In the genomic region with DNA sequence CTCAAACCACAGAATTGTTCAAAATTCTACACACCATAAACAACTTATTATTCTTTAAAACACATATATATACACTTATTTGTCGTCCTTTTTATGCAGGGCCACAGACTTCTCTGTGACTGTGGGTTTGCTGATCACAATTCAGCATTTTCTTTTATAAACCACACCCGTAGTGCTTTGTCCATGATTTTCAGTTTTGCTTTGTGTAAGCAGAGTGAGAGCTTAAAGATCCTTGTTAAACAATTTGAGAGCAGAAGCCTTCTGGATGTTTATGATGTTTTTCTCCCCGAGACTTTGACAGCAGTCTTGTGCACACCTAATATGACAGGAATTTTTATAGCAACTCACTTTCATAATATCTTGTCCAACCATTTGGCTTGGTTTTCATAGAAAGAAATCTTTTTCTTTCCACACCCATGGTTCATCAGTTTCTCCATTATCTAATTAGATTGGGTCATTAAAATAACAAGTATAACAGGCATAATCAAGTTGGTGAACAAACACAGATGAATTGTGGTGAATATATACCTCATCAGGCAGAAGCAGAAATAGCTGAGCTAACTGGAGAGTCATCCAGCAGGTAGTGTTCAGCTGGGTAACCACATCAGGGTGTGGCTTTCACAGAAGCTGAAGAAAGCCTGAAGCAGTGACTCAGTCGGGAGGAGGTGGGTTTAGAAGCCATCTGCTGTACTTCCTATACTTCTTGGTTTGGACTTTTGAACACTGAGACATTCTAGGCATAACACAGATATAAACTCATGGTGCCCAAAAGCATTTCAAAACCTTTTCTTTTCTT, we compare ENCODE assay signal across 8 cellular contexts. TPM values are rescaled to one million over a fixed set of nuclear protein-coding genes. Genes with fewer than 3 reads are reported as not detected.
A peak's percentile ranks its signal among the peaks of the same experiment; 100 is the strongest.
DNase-seq lines count a peak whose midpoint lies in the region; ATAC-seq, FAIRE-seq and TF ChIP-seq lines count a peak whose summit lies in the region.

No MANE protein-coding gene starts in this region.

- POLR2A ChIA-PET in A549 (lab: Yijun Ruan, JAX): no interaction called here
- POLR2A ChIA-PET in activated CD8-positive, alpha-beta T cell treated with anti-CD3 and anti-CD28 coated beads for 36 hours (lab: Charles Lee): no interaction called here

- no peaks in the 10 kb centered on the region for H3K27me3 Mint-ChIP-seq in activated CD8-positive, alpha-beta T cell treated with anti-CD3 and anti-CD28 coated beads for 36 hours

- TF ChIP-seq CTCF in A549 (IDR thresholded peaks at IDR 0.05): no peak
- TF ChIP-seq CTCF in activated CD8-positive, alpha-beta T cell treated with anti-CD3 and anti-CD28 coated beads for 36 hours (IDR thresholded peaks at IDR 0.05): no peak
- TF ChIP-seq CTCF in foreskin keratinocyte (conservative IDR thresholded peaks at IDR 0.05): no peak
- no peak for TF ChIP-seq CTCF in omental fat pad (IDR thresholded peaks at IDR 0.05)

- DNase-seq in A549 (ENCODE audit: low read depth in 1 of 2, low spot score in 1 of 2): peak; percentile 55 to 75
- peak; percentile 84 for DNase-seq in activated CD8-positive, alpha-beta T cell treated with anti-CD3 and anti-CD28 coated beads for 36 hours
- DNase-seq in foreskin keratinocyte: peak; percentile 94 to 97
- peak; percentile 56 for DNase-seq in stimulated activated naive CD4-positive, alpha-beta T cell treated with Interleukin-2 at 50 U/mL for 16 hours (lab: John Stamatoyannopoulos, UW)
- DNase-seq in omental fat pad (ENCODE audit: low spot score): no peak

- no peak for TF ChIP-seq POLR2A in A549 (IDR thresholded peaks at IDR 0.05; ENCODE audit: low read length)

- no peaks in the 10 kb centered on the region for H3K9me3 Mint-ChIP-seq in activated CD8-positive, alpha-beta T cell treated with anti-CD3 and anti-CD28 coated beads for 36 hours

- H3K36me3 Mint-ChIP-seq in activated CD8-positive, alpha-beta T cell treated with anti-CD3 and anti-CD28 coated beads for 36 hours (ENCODE audit: low read depth): peaks cover 65% of the 10 kb centered on the region

- H3K4me3 Mint-ChIP-seq in activated CD8-positive, alpha-beta T cell treated with anti-CD3 and anti-CD28 coated beads for 36 hours: no peak overlapping the region

- H3K27ac Mint-ChIP-seq in activated CD8-positive, alpha-beta T cell treated with anti-CD3 and anti-CD28 coated beads for 36 hours: peak overlapping the region; percentile 76

- H3K27me3 ChIP-seq in foreskin keratinocyte: no peaks in the 10 kb centered on the region

- H3K4me1 ChIP-seq in A549 (peaks cover 32% of the 10 kb centered on the region; the same call in 2 of the 3 replicates), foreskin keratinocyte (peaks cover 30% of the 10 kb centered on the region)

- no peak for FAIRE-seq in A549 (lab: Jason Lieb, UNC)

- H3K4me1 Mint-ChIP-seq in activated CD8-positive, alpha-beta T cell treated with anti-CD3 and anti-CD28 coated beads for 36 hours (ENCODE audit: low read depth): peaks cover 24% of the 10 kb centered on the region

- peak; percentile 92 to 93 for ATAC-seq in A549
- peak; percentile 69 for ATAC-seq in HG03342 (IDR thresholded peaks at IDR 0.05; ENCODE audit: unreplicated experiment)
- peak; percentile 99 for ATAC-seq in activated CD8-positive, alpha-beta T cell treated with anti-CD3 and anti-CD28 coated beads for 36 hours
- ATAC-seq in foreskin keratinocyte: peak; percentile 98
- ATAC-seq in omental fat pad (ENCODE audit: low FRiP score): no peak
- ATAC-seq in GM18520 (IDR thresholded peaks at IDR 0.05; ENCODE audit: unreplicated experiment): no peak
- ATAC-seq in GM21528 (IDR thresholded peaks at IDR 0.05; ENCODE audit: low FRiP score, unreplicated experiment): no peak

- H3K4me3 ChIP-seq in A549: no peak overlapping the region

- no peak for TF ChIP-seq EP300 in A549 (IDR thresholded peaks at IDR 0.05)

- peak overlapping the region; percentile 40 for H3K4me2 ChIP-seq in A549

- intact Hi-C loops in activated CD8-positive, alpha-beta T cell treated with anti-CD3 and anti-CD28 coated beads for 36 hours (cut with micrococcal nuclease): no loop called here

- H3K27ac ChIP-seq in A549 (peak overlapping the region; percentile 46 to 64; a peak in 5 of 6 replicates), foreskin keratinocyte (peak overlapping the region; percentile 71)

- CTCF ChIA-PET in A549 (lab: Yijun Ruan, JAX): interaction anchor here (1.2 to 1.6 kb wide), 2 partner anchors 10 to 35 kb away, joined by 4 to 7 read pairs; no protein-coding TSS in a partner anchor
- CTCF ChIA-PET in activated CD8-positive, alpha-beta T cell treated with anti-CD3 and anti-CD28 coated beads for 36 hours (lab: Charles Lee): interaction anchor here (1.1 kb wide), 1 partner anchor 10 kb away, joined by 3 read pairs; no protein-coding TSS in a partner anchor

- H3K9me3 ChIP-seq in A549: no peaks in the 10 kb centered on the region

- TF ChIP-seq RAD21 in A549 (conservative IDR thresholded peaks at IDR 0.05 in 1 of 2, IDR thresholded peaks at IDR 0.05 in 1 of 2): no peak

- WGBS in A549 (ENCODE audit: missing lambda C conversion rate): 37% methylated on average over 4 of the region's 4 CpGs

TF ChIP-seq in A549, 52 proteins besides CTCF, POLR2A, EP300 and RAD21:
- TF ChIP-seq TP53 (CRISPR knock-in tag; IDR thresholded peaks at IDR 0.05) (no peak), ESRRA (IDR thresholded peaks at IDR 0.05; ENCODE audit: borderline replicate concordance, low read length) (no peak), CEBPB (IDR thresholded peaks at IDR 0.05) (no peak), HDAC2 (IDR thresholded peaks at IDR 0.05) (no peak), ATOH8 (CRISPR knock-in tag; IDR thresholded peaks at IDR 0.05; ENCODE audit: low read depth) (no peak), MAZ (IDR thresholded peaks at IDR 0.05; ENCODE audit: borderline replicate concordance, low read depth, low read length) (no peak)
TF ChIP-seq in A549: peak in this region for 0.

RNA-seq across cellular contexts. Expression of gene KANK1, which starts 57.1 kb away (rescaled TPM):
- 21.2 and 24.2 TPM in 2 replicates for polyA plus RNA-seq in A549 (2011; rRNA removed)
- polyA plus RNA-seq in A549 (2012; cell fraction: cytosol; rRNA removed): 11.9 and 12.5 TPM in 2 replicates
- polyA plus RNA-seq in A549 (2012; cell fraction: nucleus; rRNA removed): 27.3 and 29.7 TPM in 2 replicates
- 12.0 to 14.9 TPM (median 14.7 TPM) in 3 replicates for polyA plus RNA-seq in A549 (2017; fragmentation: RNase III; extraction: RNeasy Plus Mini Kit Qiagen cat#74134 plus additional on column Dnase treatment)
- 38.2 and 52.2 TPM in 2 replicates for polyA minus RNA-seq in A549 (2011; rRNA and poly(A)+ RNA removed)
- 1 to 10 TPM; 2.6 to 2.8 TPM for total RNA-seq in activated CD8-positive, alpha-beta T cell treated with anti-CD3 and anti-CD28 coated beads for 36 hours
- 62.4 and 81.6 TPM in 2 replicates for total RNA-seq in foreskin keratinocyte
- polyA plus RNA-seq in foreskin keratinocyte: 27.9 and 37.3 TPM in 2 replicates
- 100 to 1,000 TPM in 2 of 4 donors, 10 to 100 TPM in 2; 49.7 to 117 (median 99.9) TPM for total RNA-seq in omental fat pad

Comparison
In these comparisons a context has a peak if more than half of its experiments do, and no peak if none do; other contexts are left out.
1. ATAC-seq: peak in A549 (2 of 2), HG03342 (single experiment), activated CD8-positive, alpha-beta T cell treated with anti-CD3 and anti-CD28 coated beads for 36 hours (single experiment) and foreskin keratinocyte (single experiment); none in omental fat pad (single experiment), GM18520 (single experiment) and GM21528 (single experiment).
2. RNA of gene KANK1, which starts 57.1 kb away (total RNA-seq): 49.7 to 117 TPM in omental fat pad and 62.4 to 81.6 TPM in foreskin keratinocyte; 2.6 to 2.8 TPM in activated CD8-positive, alpha-beta T cell treated with anti-CD3 and anti-CD28 coated beads for 36 hours; every median in the first group is over 10 times any median in the second.